8 cellular contexts compared by ENCODE assay signal in genomic region chr5:173890195-173890951, GRCh38. TPM values are rescaled to one million over a fixed set of nuclear protein-coding genes. Genes with fewer than 3 reads are reported as not detected.
DNase-seq lines count a peak whose midpoint lies in the region; ATAC-seq and TF ChIP-seq lines count a peak whose summit lies in the region.

No MANE protein-coding gene starts in this region.

- peaks cover 68% of the 10 kb centered on the region for H3K4me1 Mint-ChIP-seq in activated CD8-positive, alpha-beta T cell treated with anti-CD3 and anti-CD28 coated beads for 36 hours (ENCODE audit: low read depth)

- no peaks in the 10 kb centered on the region for H3K9me3 ChIP-seq in BE2C
- no peaks in the 10 kb centered on the region for H3K9me3 ChIP-seq in HUES48 (ENCODE audit: control insufficient read depth, insufficient read depth, low read length)
- no peaks in the 10 kb centered on the region for H3K9me3 ChIP-seq in prostate gland

- no peak for TF ChIP-seq POLR2A in prostate gland (IDR thresholded peaks at IDR 0.05)

- peaks cover 2% of the 10 kb centered on the region for H3K36me3 Mint-ChIP-seq in activated CD8-positive, alpha-beta T cell treated with anti-CD3 and anti-CD28 coated beads for 36 hours (ENCODE audit: low read depth)

- no peaks in the 10 kb centered on the region for H3K9me3 Mint-ChIP-seq in activated CD8-positive, alpha-beta T cell treated with anti-CD3 and anti-CD28 coated beads for 36 hours

- no peaks in the 10 kb centered on the region for H3K27me3 Mint-ChIP-seq in activated CD8-positive, alpha-beta T cell treated with anti-CD3 and anti-CD28 coated beads for 36 hours

- ATAC-seq in activated CD8-positive, alpha-beta T cell treated with anti-CD3 and anti-CD28 coated beads for 36 hours, result no peak
- peak in 1 of 2 donors; percentile 2 for ATAC-seq in left cardiac atrium
- ATAC-seq in GM21515 (IDR thresholded peaks at IDR 0.05; ENCODE audit: unreplicated experiment), result no peak

- H3K27me3 ChIP-seq in BE2C (no peaks in the 10 kb centered on the region), HUES48 (ENCODE audit: control insufficient read depth, insufficient read depth, low read length) (no peaks in the 10 kb centered on the region), prostate gland (replicated peaks; ENCODE audit: insufficient read depth) (no peaks in the 10 kb centered on the region)

- H3K4me3 ChIP-seq in BE2C (ENCODE audit: low read depth, low read length) (peak overlapping the region; percentile 92), HUES48 (ENCODE audit: low read depth, low read length) (peak overlapping the region; percentile 39), prostate gland (peak overlapping the region; percentile 18 to 70)

- POLR2A ChIA-PET in activated CD8-positive, alpha-beta T cell treated with anti-CD3 and anti-CD28 coated beads for 36 hours (lab: Charles Lee), result interaction anchor here (0.8 to 1.2 kb wide), 3 partner anchors 9 to 27 kb away, joined by 3 read pairs; no protein-coding TSS in a partner anchor

- TF ChIP-seq CTCF in BE2C (IDR thresholded peaks at IDR 0.05; ENCODE audit: low read depth, low read length) (no peak), prostate gland (IDR thresholded peaks at IDR 0.05) (no peak), GM10266 (IDR thresholded peaks at IDR 0.05; ENCODE audit: control insufficient read depth, insufficient read depth, low read depth, missing control alignments) (no peak)
- TF ChIP-seq CTCF in activated CD8-positive, alpha-beta T cell treated with anti-CD3 and anti-CD28 coated beads for 36 hours (IDR thresholded peaks at IDR 0.05), result no peak

- peaks cover 4% of the 10 kb centered on the region; the same call in 1 of the 2 replicates for H3K4me1 ChIP-seq in BE2C
- H3K4me1 ChIP-seq in HUES48 (ENCODE audit: control insufficient read depth, insufficient read depth, low read length), result peaks cover 29% of the 10 kb centered on the region
- peaks cover 5% of the 10 kb centered on the region for H3K4me1 ChIP-seq in prostate gland (replicated peaks)

- CTCF ChIA-PET in activated CD8-positive, alpha-beta T cell treated with anti-CD3 and anti-CD28 coated beads for 36 hours (lab: Charles Lee), result interaction anchor here (1.1 to 2.0 kb wide), 4 partner anchors 11 to 83 kb away, joined by 4 to 9 read pairs (median 6); no protein-coding TSS in a partner anchor

- peak overlapping the region; percentile 38 for H3K27ac ChIP-seq in HUES48 (ENCODE audit: low read depth, low read length)
- H3K27ac ChIP-seq in prostate gland, result peak overlapping the region; percentile 78 to 90

- H3K9ac ChIP-seq in HUES48 (ENCODE audit: low read depth, low read length), result no peak overlapping the region

- H3K36me3 ChIP-seq in BE2C (no peaks in the 10 kb centered on the region), HUES48 (ENCODE audit: control insufficient read depth, insufficient read depth, low read length) (no peaks in the 10 kb centered on the region), prostate gland (no peaks in the 10 kb centered on the region)

- H3K27ac Mint-ChIP-seq in activated CD8-positive, alpha-beta T cell treated with anti-CD3 and anti-CD28 coated beads for 36 hours, result no peak overlapping the region

- H3K4me3 Mint-ChIP-seq in activated CD8-positive, alpha-beta T cell treated with anti-CD3 and anti-CD28 coated beads for 36 hours, result peak overlapping the region; percentile 100

- 39% methylated on average over 19 of the region's 19 CpGs for WGBS in prostate gland

- DNase-seq in BE2C (peak; percentile 66), left cardiac atrium (peak; percentile 48), prostate gland (ENCODE audit: low spot score) (no peak), GM10266 (ENCODE audit: extremely low spot score) (no peak)
- peak; percentile 45 for DNase-seq in activated CD8-positive, alpha-beta T cell treated with anti-CD3 and anti-CD28 coated beads for 36 hours
- no peak for DNase-seq in activated effector memory CD4-positive, alpha-beta T cell treated with anti-CD3 and anti-CD28 coated beads, Interleukin-2, amount 50 U/mL, for 16 hours

- intact Hi-C loops in activated CD8-positive, alpha-beta T cell treated with anti-CD3 and anti-CD28 coated beads for 36 hours (cut with micrococcal nuclease), result no loop called here
- intact Hi-C loops in left cardiac atrium (cut with DNase I) (loop anchor here in 1 of 2 donors (2.0 to 10.0 kb wide), 2 partner anchors 64 to 122 kb away; no protein-coding TSS in a partner anchor), prostate gland (cut with DNase I) (no loop called here)

RNA-seq across cellular contexts. Expression of gene CPEB4, which starts 2.2 kb away (rescaled TPM):
- polyA plus RNA-seq in BE2C (2012; ENCODE audit: insufficient read depth, insufficient read length, low read depth), result 18.9 TPM
- 1 to 10 TPM; 8.8 to 9.0 TPM for total RNA-seq in activated CD8-positive, alpha-beta T cell treated with anti-CD3 and anti-CD28 coated beads for 36 hours
- total RNA-seq in left cardiac atrium, result 100 to 1,000 TPM in 1 of 2 donors, 10 to 100 TPM in 1; 73.8 to 178 TPM
- total RNA-seq in prostate gland, result 10 to 100 TPM; 36.5 to 45.3 TPM

Comparison
In these comparisons a context has a peak if more than half of its experiments do, and no peak if none do; other contexts are left out.
1. DNase-seq: peak in BE2C (single experiment), activated CD8-positive, alpha-beta T cell treated with anti-CD3 and anti-CD28 coated beads for 36 hours (single experiment) and left cardiac atrium (single experiment); none in prostate gland (single experiment), activated effector memory CD4-positive, alpha-beta T cell treated with anti-CD3 and anti-CD28 coated beads, Interleukin-2, amount 50 U/mL, for 16 hours (single experiment) and GM10266 (single experiment).
2. H3K4me3 ChIP-seq: peak in every context shown above with its lines; median percentile 92 in BE2C; 44 in prostate gland; 39 in HUES48.